In the genomic region with DNA sequence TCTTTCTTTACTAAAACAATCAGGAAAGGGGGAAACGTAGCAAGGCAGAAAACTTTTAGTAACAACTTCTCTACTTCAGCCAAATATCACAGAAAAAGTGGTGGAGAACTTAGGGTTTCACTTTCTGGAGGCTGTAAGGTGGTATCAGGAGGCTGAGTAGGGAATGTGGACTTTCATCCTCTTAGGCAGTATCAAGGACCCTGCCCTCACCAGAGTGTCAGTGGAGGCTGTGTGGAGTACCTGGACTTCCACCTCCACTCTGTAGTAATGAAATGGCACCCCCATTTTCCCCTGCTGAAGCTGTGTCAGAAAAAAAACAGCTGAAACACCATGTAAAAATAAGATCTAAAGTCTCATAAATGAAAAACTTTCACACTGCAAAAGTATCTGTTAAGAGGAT, we compare ENCODE assay signal across 18 cellular contexts. TPM values are rescaled to one million over a fixed set of nuclear protein-coding genes. Genes with fewer than 3 reads are reported as not detected.
DNase-seq lines count a peak whose midpoint lies in the region; ATAC-seq and TF ChIP-seq lines count a peak whose summit lies in the region.
"Had no signal": no experiment of that assay in that cellular context is flagged by ENCODE, and none has a peak within 500 bp of the region (broad histone marks: within the 10 kb centered on the region; RNA-seq: fewer than 3 reads in every experiment).

No MANE protein-coding gene starts in this region.

- H3K4me1 ChIP-seq in hepatocyte (ENCODE audit: insufficient read depth), result peaks cover 8% of the 10 kb centered on the region
- H3K4me1 ChIP-seq in mucosa of rectum (ENCODE audit: control insufficient read depth in 2 of 2, insufficient read depth in 2 of 2, low read length in 2 of 2), result peaks cover 4 to 19% of the 10 kb centered on the region in 2 donors
- H3K4me1 ChIP-seq in transverse colon, result peaks cover 0 to 10% (median 2%) of the 10 kb centered on the region in 4 donors
- H3K4me1 ChIP-seq: A549, BLaER1 had no signal

- in situ Hi-C loops in transverse colon (cut with MboI; ENCODE audit: low pct_ligation_motif_present in 1 of 4, low pct_unique_long_range_greater_than_20kb in 1 of 4, low sequenced_read_pairs in 3 of 4), result no loop called here

- H3K4me3 ChIP-seq in hepatocyte (no peak overlapping the region), mucosa of rectum (ENCODE audit: low read length in 2 of 2) (no peak overlapping the region), transverse colon (no peak overlapping the region)
- H3K4me3 ChIP-seq: A549, BLaER1, GM23338 had no signal

- no peaks in the 10 kb centered on the region for H3K9me3 ChIP-seq in hepatocyte (ENCODE audit: low read depth)
- no peaks in the 10 kb centered on the region for H3K9me3 ChIP-seq in mucosa of rectum (ENCODE audit: control insufficient read depth in 2 of 2, low read length in 2 of 2)
- no peaks in the 10 kb centered on the region for H3K9me3 ChIP-seq in transverse colon
- H3K9me3 ChIP-seq: A549 had no signal

- TF ChIP-seq POLR2A in transverse colon (IDR thresholded peaks at IDR 0.05), result no peak

- H3K4me2 ChIP-seq in hepatocyte, result no peak overlapping the region
- H3K4me2 ChIP-seq: A549, BLaER1, GM23338 had no signal

- H3K79me2 ChIP-seq in hepatocyte, result no peaks in the 10 kb centered on the region

- H3K27me3 Mint-ChIP-seq in activated naive CD4-positive, alpha-beta T cell treated with anti-CD3 and anti-CD28 coated beads, Interleukin-2, amount 50 U/mL, for 24 hours, result no peaks in the 10 kb centered on the region
- H3K27me3 Mint-ChIP-seq in activated naive CD4-positive, alpha-beta T cell treated with anti-CD3 and anti-CD28 coated beads, Interleukin-2, amount 10 ng/mL, durations not matched to agents 7 days and 5 days, result no peaks in the 10 kb centered on the region

- ATAC-seq in HG02571 (IDR thresholded peaks at IDR 0.05; ENCODE audit: unreplicated experiment) (no peak), Right ventricle myocardium superior (ENCODE audit: poor library complexity) (no peak)
- ATAC-seq: A549, GM23338 had no signal

- no peaks in the 10 kb centered on the region for H3K36me3 ChIP-seq in hepatocyte (replicated peaks; ENCODE audit: insufficient read depth, low read depth)
- H3K36me3 ChIP-seq in mucosa of rectum (ENCODE audit: control insufficient read depth in 2 of 2, insufficient read depth in 2 of 2, low read length in 2 of 2), result no peaks in the 10 kb centered on the region
- no peaks in the 10 kb centered on the region for H3K36me3 ChIP-seq in transverse colon
- H3K36me3 ChIP-seq: BLaER1 had no signal

- H3K27me3 ChIP-seq in hepatocyte (no peaks in the 10 kb centered on the region), mucosa of rectum (ENCODE audit: control insufficient read depth in 2 of 2, insufficient read depth in 2 of 2, low read length in 2 of 2) (no peaks in the 10 kb centered on the region), transverse colon (no peaks in the 10 kb centered on the region)
- H3K27me3 ChIP-seq: BLaER1 had no signal

- H3K4me1 Mint-ChIP-seq in activated naive CD4-positive, alpha-beta T cell treated with anti-CD3 and anti-CD28 coated beads, Interleukin-2, amount 50 U/mL, for 24 hours, result peaks cover 12% of the 10 kb centered on the region
- peaks cover 12% of the 10 kb centered on the region for H3K4me1 Mint-ChIP-seq in activated naive CD4-positive, alpha-beta T cell treated with anti-CD3 and anti-CD28 coated beads, Interleukin-2, amount 10 ng/mL, durations not matched to agents 7 days and 5 days
- H3K4me1 Mint-ChIP-seq: CD14-positive monocyte; CD4-positive, alpha-beta memory T cell; GM23338 had no signal

- DNase-seq in activated naive CD4-positive, alpha-beta T cell treated with anti-CD3 and anti-CD28 coated beads, Interleukin-2, amount 10 ng/mL, durations not matched to agents 7 days and 5 days, result no peak
- DNase-seq in hepatocyte (ENCODE audit: low spot score), result peak; percentile 25
- DNase-seq in transverse colon, result no peak
- no peak for DNase-seq in Right ventricle myocardium superior
- DNase-seq in DMS53 (lab: John Stamatoyannopoulos, UW), result no peak
- DNase-seq: CD4-positive, alpha-beta memory T cell; DND-41; EL; HCEC 1CT had no signal

- H3K4me3 Mint-ChIP-seq in activated naive CD4-positive, alpha-beta T cell treated with anti-CD3 and anti-CD28 coated beads, Interleukin-2, amount 50 U/mL, for 24 hours, result no peak overlapping the region
- H3K4me3 Mint-ChIP-seq in activated naive CD4-positive, alpha-beta T cell treated with anti-CD3 and anti-CD28 coated beads, Interleukin-2, amount 10 ng/mL, durations not matched to agents 7 days and 5 days, result no peak overlapping the region
- H3K4me3 Mint-ChIP-seq: CD14-positive monocyte; CD4-positive, alpha-beta memory T cell; GM23338 had no signal

- no peak for TF ChIP-seq EP300 in transverse colon (IDR thresholded peaks at IDR 0.05; ENCODE audit: low read depth)

- WGBS in hepatocyte (ENCODE audit: low lambda C conversion rate, missing lambda C conversion rate), result 89% methylated on average over 1 of the region's 1 CpG
- WGBS in transverse colon (ENCODE audit: low coverage in 1 of 2), 2 donors, result 90 to 100% methylated on average over 1 of the region's 1 CpG

- intact Hi-C loops in transverse colon (cut with DNase I; ENCODE audit: low total_unique reads), result no loop called here
- intact Hi-C loops in Right ventricle myocardium superior (cut with DNase I), result no loop called here

- H3K27ac Mint-ChIP-seq in activated naive CD4-positive, alpha-beta T cell treated with anti-CD3 and anti-CD28 coated beads, Interleukin-2, amount 50 U/mL, for 24 hours, result peak overlapping the region; percentile 62
- H3K27ac Mint-ChIP-seq in activated naive CD4-positive, alpha-beta T cell treated with anti-CD3 and anti-CD28 coated beads, Interleukin-2, amount 10 ng/mL, durations not matched to agents 7 days and 5 days, result no peak overlapping the region
- H3K27ac Mint-ChIP-seq: CD4-positive, alpha-beta memory T cell; GM23338 had no signal

- no peaks in the 10 kb centered on the region for H3K9me2 ChIP-seq in hepatocyte (replicated peaks; ENCODE audit: insufficient read depth)

- TF ChIP-seq CTCF in hepatocyte (IDR thresholded peaks at IDR 0.05; ENCODE audit: poor library complexity) (no peak), transverse colon (IDR thresholded peaks at IDR 0.05) (no peak)

- CTCF ChIA-PET in activated naive CD4-positive, alpha-beta T cell treated with anti-CD3 and anti-CD28 coated beads, Interleukin-2, amount 10 ng/mL, durations not matched to agents 7 days and 5 days (lab: Charles Lee), result no interaction called here

- H3K9ac ChIP-seq in mucosa of rectum (ENCODE audit: low read depth in 1 of 2, low read length in 2 of 2), result no peak overlapping the region
- H3K9ac ChIP-seq: BLaER1 had no signal

- H3K36me3 Mint-ChIP-seq in activated naive CD4-positive, alpha-beta T cell treated with anti-CD3 and anti-CD28 coated beads, Interleukin-2, amount 50 U/mL, for 24 hours, result peaks cover 5% of the 10 kb centered on the region
- H3K36me3 Mint-ChIP-seq in activated naive CD4-positive, alpha-beta T cell treated with anti-CD3 and anti-CD28 coated beads, Interleukin-2, amount 10 ng/mL, durations not matched to agents 7 days and 5 days, result peaks cover 9% of the 10 kb centered on the region
- H3K36me3 Mint-ChIP-seq: CD14-positive monocyte; CD4-positive, alpha-beta memory T cell had no signal

- H2AFZ ChIP-seq in hepatocyte, result no peak overlapping the region
- H2AFZ ChIP-seq: GM23338 had no signal

- no peaks in the 10 kb centered on the region for H3K9me3 Mint-ChIP-seq in activated naive CD4-positive, alpha-beta T cell treated with anti-CD3 and anti-CD28 coated beads, Interleukin-2, amount 50 U/mL, for 24 hours
- H3K9me3 Mint-ChIP-seq in activated naive CD4-positive, alpha-beta T cell treated with anti-CD3 and anti-CD28 coated beads, Interleukin-2, amount 10 ng/mL, durations not matched to agents 7 days and 5 days, result peaks cover 13% of the 10 kb centered on the region

- H4K20me1 ChIP-seq in hepatocyte (ENCODE audit: insufficient read depth, poor library complexity, severe bottlenecking), result no peaks in the 10 kb centered on the region
- H4K20me1 ChIP-seq: BLaER1 had no signal

- H3K27ac ChIP-seq in hepatocyte, result peak overlapping the region; percentile 51
- peak overlapping the region; percentile 61 to 81 for H3K27ac ChIP-seq in mucosa of rectum (ENCODE audit: low read depth in 2 of 2, low read length in 2 of 2)
- H3K27ac ChIP-seq in transverse colon, result peak overlapping the region in 3 of 4 donors; percentile 58 to 67 (median 63)
- H3K27ac ChIP-seq: 22Rv1, A549, BLaER1 had no signal

RNA-seq across cellular contexts. Expression of a gene that starts 11.2 kb away (rescaled TPM):
- 21.8 and 24.1 TPM in 2 replicates for total RNA-seq in hepatocyte
- 6.1 TPM in 2 replicates for polyA plus RNA-seq in hepatocyte
- 100 to 1,000 TPM in 3 of 4 donors, 10 to 100 TPM in 1; 26.7 to 226 (median 204) TPM for total RNA-seq in transverse colon
- total RNA-seq in Right ventricle myocardium superior, result not detected
- total RNA-seq: GM23338 had no signal
- polyA plus RNA-seq: AG04450; CD4-positive, alpha-beta memory T cell; GM23338 had no signal

Comparison
In these comparisons a context has a peak if more than half of its experiments do, and no peak if none do; other contexts are left out.
1. RNA of a gene that starts 11.2 kb away (total RNA-seq): 26.7 to 226 TPM in transverse colon and 21.8 to 24.1 TPM in hepatocyte; not detected in Right ventricle myocardium superior (single experiment); every median in the first group is over 10 times any median in the second.
2. Peak in every context shown above with its lines, with median percentiles within 50 percentile points of each other: H3K27ac ChIP-seq.